21 cellular contexts compared by ENCODE assay signal in the genomic region with DNA sequence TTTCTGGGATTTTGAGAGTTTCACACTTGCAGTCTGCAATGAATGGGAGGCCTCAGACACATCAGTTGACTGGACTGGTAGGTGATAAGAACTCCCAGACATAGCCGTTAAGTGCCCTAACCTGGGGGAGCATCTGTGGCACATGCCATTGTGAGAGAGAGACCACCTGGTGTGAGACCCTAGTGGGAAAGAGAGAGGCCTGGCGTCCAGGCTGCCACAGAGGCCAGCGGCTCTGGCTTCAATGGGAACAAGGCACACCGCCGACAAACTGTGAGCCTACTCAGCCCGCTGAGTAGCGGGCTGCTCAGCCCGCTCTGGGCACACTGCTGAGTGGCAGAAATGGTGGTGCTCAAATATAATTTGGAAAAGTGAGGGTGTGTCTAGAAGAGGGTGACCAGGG.
"Had no signal": no experiment of that assay in that cellular context is flagged by ENCODE, and none has a peak within 500 bp of the region (broad histone marks: within the 10 kb centered on the region; RNA-seq: fewer than 3 reads in every experiment).

No MANE protein-coding gene starts in this region.

- DNase-seq: IMR-90; Karpas-422; KG1; MM.1S; NCI-H1048; NCI-H1105; NCI-H1417 treated with DMSO at 0.1 percent for 48 hours; NCI-H146; NCI-H1694 treated with DMSO at 0.1 percent for 48 hours; NCI-H1930; NCI-H2081 treated with DMSO at 0.1 percent for 48 hours; NCI-H2171; NCI-H226; NCI-H446; NCI-H510A; NCI-H524 treated with DMSO at 0.1 percent for 48 hours; NCI-H69; NCI-H774; NK-92 treated with Interleukin-12 subunit alpha and Interleukin-12 subunit beta, amount 100 ng/mL, for 24 hours; PC-3; SHP77 treated with DMSO at 0.1 percent for 48 hours had no signal
